ENCODE assay signal across 25 cellular contexts in the genomic region with DNA sequence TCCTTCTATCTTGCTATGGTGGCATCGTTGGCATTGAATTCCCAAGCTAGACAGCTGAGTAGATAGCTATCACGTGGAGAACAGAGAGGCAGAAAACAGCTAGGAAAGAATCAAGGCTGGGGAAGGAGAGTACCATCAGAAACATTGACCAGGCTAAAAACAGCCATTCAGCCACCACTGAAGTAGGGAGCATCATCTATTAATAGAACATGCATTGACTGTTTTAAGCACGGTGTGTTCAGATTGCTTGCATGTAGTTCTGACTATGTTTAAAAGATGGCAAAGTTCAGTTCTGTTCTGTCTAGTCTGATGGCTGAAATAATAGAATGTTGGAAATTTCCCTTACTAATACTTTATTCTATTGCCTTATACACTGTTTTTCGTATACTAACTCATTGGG.
"Had no signal": no experiment of that assay in that cellular context is flagged by ENCODE, and none has a peak within 500 bp of the region (broad histone marks: within the 10 kb centered on the region; RNA-seq: fewer than 3 reads in every experiment).

No MANE protein-coding gene starts in this region.

- H3K27me3 ChIP-seq: pancreas, right lobe of liver, tibial nerve, upper lobe of left lung had no signal

- H3K27ac ChIP-seq: pancreas, prostate gland, right lobe of liver, tibial nerve, upper lobe of left lung had no signal

- H3K4me1 ChIP-seq: pancreas, prostate gland, right lobe of liver, tibial nerve, upper lobe of left lung had no signal

- H3K4me2 ChIP-seq: smooth muscle cell had no signal

- H3K9me3 ChIP-seq: pancreas, prostate gland, right lobe of liver, tibial nerve, upper lobe of left lung had no signal

- DNase-seq: hypothalamus; immature natural killer cell; kidney; mesendoderm; naive B cell; natural killer cell; nephron progenitor cell; nucleus accumbens; pancreas; posterior cingulate gyrus; retina; right lobe of liver; stimulated activated CD4-positive, alpha-beta T cell treated with anti-CD3 and anti-CD28 coated beads, Interleukin-1b, Interleukin-23, amount 100 ng/mL, for 48 hours; stimulated activated CD4-positive, alpha-beta T cell treated with anti-CD3 and anti-CD28 coated beads, Interleukin-2, amount 100 ng/mL, for 48 hours; stimulated activated CD4-positive, alpha-beta T cell treated with anti-CD3 and anti-CD28 coated beads, Interleukin-4, amount 100 ng/mL, for 4 hours; stimulated activated CD8-positive, alpha-beta memory T cell treated with anti-CD3 and anti-CD28 coated beads, Interleukin-4, amount 100 ng/mL, for 48 hours; stimulated activated naive CD4-positive, alpha-beta T cell treated with Interleukin-2 at 50 U/mL for 16 hours; stimulated activated naive CD8-positive, alpha-beta T cell treated with anti-CD3 and anti-CD28 coated beads, Interleukin-15, amount 100 ng/mL, for 72 hours; substantia nigra; upper lobe of left lung had no signal

- H3K4me3 ChIP-seq: lung, pancreas, prostate gland, right lobe of liver, smooth muscle cell, tibial nerve, upper lobe of left lung had no signal

- H3K36me3 ChIP-seq: pancreas, prostate gland, right lobe of liver, tibial nerve, upper lobe of left lung had no signal

- ATAC-seq: natural killer cell; pancreas; right lobe of liver; stimulated activated memory B cell treated with anti-CD40 and anti-IgM and Interleukin-4, amounts not matched to agents 10 μg/mL and 1 μg/mL and 100 μg/mL, for 72 hours; stimulated activated naive CD8-positive, alpha-beta T cell treated with anti-CD3 and anti-CD28 coated beads, Interleukin-15, amount 100 ng/mL, for 72 hours had no signal
